Comparison of ENCODE assay signal across 8 cellular contexts in genomic region chr21:29299906-29300546, GRCh38. TPM values are rescaled to one million over a fixed set of nuclear protein-coding genes. Genes with fewer than 3 reads are reported as not detected.
A peak's percentile ranks its signal among the peaks of the same experiment; 100 is the strongest.
DNase-seq lines count a peak whose midpoint lies in the region; ATAC-seq and TF ChIP-seq lines count a peak whose summit lies in the region.

No MANE protein-coding gene starts in this region.

- in situ Hi-C loops in transverse colon (cut with MboI; ENCODE audit: low pct_ligation_motif_present in 1 of 4, low pct_unique_long_range_greater_than_20kb in 1 of 4, low sequenced_read_pairs in 3 of 4): no loop called here

- peak; percentile 23 for TF ChIP-seq POLR2A in transverse colon (IDR thresholded peaks at IDR 0.05)

- peak overlapping the region; percentile 81 for H3K4me2 ChIP-seq in neural cell (ENCODE audit: low read length)

- TF ChIP-seq EP300 in neural cell (conservative IDR thresholded peaks at IDR 0.05; ENCODE audit: poor library complexity, severe bottlenecking) (no peak), transverse colon (IDR thresholded peaks at IDR 0.05; ENCODE audit: low read depth) (no peak)

- H2AFZ ChIP-seq in neural cell (ENCODE audit: low read depth, low read length): peak overlapping the region; percentile 80

- DNase-seq in DMS79 treated with DMSO at 0.1 percent for 48 hours (lab: John Stamatoyannopoulos, UW) (peak; percentile 91), OCI-M1 (lab: John Stamatoyannopoulos, UW) (peak; percentile 91), fibroblast of the conjunctiva (ENCODE audit: low read depth) (peak; percentile 92), transverse colon (peak; percentile 57)
- DNase-seq in activated T-cell treated with anti-CD3 and anti-CD28 coated beads, Interleukin-2, amount 50 U/mL, for 48 hours: peak; percentile 62 to 63

- peak; percentile 48 for ATAC-seq in GM21529 (IDR thresholded peaks at IDR 0.05; ENCODE audit: unreplicated experiment)

- no peak for TF ChIP-seq RAD21 in neural cell (conservative IDR thresholded peaks at IDR 0.05)

- intact Hi-C loops in transverse colon (cut with DNase I; ENCODE audit: low total_unique reads): loop anchor here (5.0 to 10.0 kb wide), 2 partner anchors 72 to 135 kb away; no protein-coding TSS in a partner anchor

- no peaks in the 10 kb centered on the region for H3K9me3 ChIP-seq in HUES48 (ENCODE audit: control insufficient read depth, insufficient read depth, low read length)
- no peaks in the 10 kb centered on the region for H3K9me3 ChIP-seq in neural cell (ENCODE audit: low read length)
- H3K9me3 ChIP-seq in transverse colon: no peaks in the 10 kb centered on the region

- H3K4me3 ChIP-seq in HUES48 (ENCODE audit: low read depth, low read length) (peak overlapping the region; percentile 85), neural cell (ENCODE audit: low read length) (peak overlapping the region; percentile 75), transverse colon (peak overlapping the region; percentile 41 to 95 (median 76))

- peaks cover 51% of the 10 kb centered on the region for H3K79me2 ChIP-seq in neural cell (replicated peaks; ENCODE audit: insufficient read depth, low read length)

- H3K4me1 ChIP-seq in HUES48 (ENCODE audit: control insufficient read depth, insufficient read depth, low read length) (peaks cover 29% of the 10 kb centered on the region), transverse colon (peaks cover 11 to 62% (median 52%) of the 10 kb centered on the region in 4 donors)

- H3K9ac ChIP-seq in HUES48 (ENCODE audit: low read depth, low read length): peak overlapping the region; percentile 82
- peak overlapping the region; percentile 76 for H3K9ac ChIP-seq in neural cell (ENCODE audit: low read length)

- peaks cover under 1% of the 10 kb centered on the region for H4K20me1 ChIP-seq in neural cell (ENCODE audit: insufficient read depth)

- no peaks in the 10 kb centered on the region for H3F3A ChIP-seq in neural cell (ENCODE audit: insufficient read depth, low read length, poor library complexity, severe bottlenecking)

- WGBS in transverse colon (ENCODE audit: low coverage in 1 of 2), 2 donors: 9 to 14% methylated on average over 10 of the region's 10 CpGs

- peaks cover 11% of the 10 kb centered on the region for H3K27me3 ChIP-seq in HUES48 (ENCODE audit: control insufficient read depth, insufficient read depth, low read length)
- no peaks in the 10 kb centered on the region for H3K27me3 ChIP-seq in neural cell (ENCODE audit: insufficient read depth, low read depth, low read length)
- no peaks in the 10 kb centered on the region for H3K27me3 ChIP-seq in transverse colon

- no peaks in the 10 kb centered on the region for H3K36me3 ChIP-seq in HUES48 (ENCODE audit: control insufficient read depth, insufficient read depth, low read length)
- no peaks in the 10 kb centered on the region for H3K36me3 ChIP-seq in neural cell (ENCODE audit: insufficient read depth, low read length)
- H3K36me3 ChIP-seq in transverse colon: no peaks in the 10 kb centered on the region

- no peaks in the 10 kb centered on the region for H3K9me2 ChIP-seq in neural cell (ENCODE audit: insufficient read depth, low read length)

- TF ChIP-seq CTCF in neural cell (IDR thresholded peaks at IDR 0.05; ENCODE audit: poor library complexity, severe bottlenecking) (no peak), transverse colon (IDR thresholded peaks at IDR 0.05) (no peak)

- peak overlapping the region; percentile 96 for H3K27ac ChIP-seq in HUES48 (ENCODE audit: low read depth, low read length)
- peak overlapping the region; percentile 84 for H3K27ac ChIP-seq in neural cell (ENCODE audit: low read length)
- H3K27ac ChIP-seq in transverse colon: peak overlapping the region; percentile 96 to 97 (median 96)

TF ChIP-seq in neural cell, 6 proteins besides CTCF, POLR2A, EP300 and RAD21:
- TF ChIP-seq POLR2AphosphoS5 (IDR thresholded peaks at IDR 0.05): no peak
- peak; percentile 8 for TF ChIP-seq REST (IDR thresholded peaks at IDR 0.05; ENCODE audit: borderline replicate concordance)
- TF ChIP-seq TAF1 (IDR thresholded peaks at IDR 0.05; ENCODE audit: low read depth): no peak

RNA-seq across cellular contexts. Expression of gene BACH1, which starts 1.3 kb away (rescaled TPM):
- 29.7 and 32.6 TPM in 2 replicates for polyA plus RNA-seq in neural cell
- 184 and 219 TPM in 2 replicates for polyA minus RNA-seq in neural cell
- total RNA-seq in transverse colon: 10 to 100 TPM; 31.8 to 92.1 (median 42.0) TPM

Comparison
In these comparisons a context has a peak if more than half of its experiments do, and no peak if none do; other contexts are left out.
1. Peak in every context shown above with its lines: DNase-seq, ATAC-seq, H3K4me3 ChIP-seq and H3K27ac ChIP-seq.